In the genomic region with DNA sequence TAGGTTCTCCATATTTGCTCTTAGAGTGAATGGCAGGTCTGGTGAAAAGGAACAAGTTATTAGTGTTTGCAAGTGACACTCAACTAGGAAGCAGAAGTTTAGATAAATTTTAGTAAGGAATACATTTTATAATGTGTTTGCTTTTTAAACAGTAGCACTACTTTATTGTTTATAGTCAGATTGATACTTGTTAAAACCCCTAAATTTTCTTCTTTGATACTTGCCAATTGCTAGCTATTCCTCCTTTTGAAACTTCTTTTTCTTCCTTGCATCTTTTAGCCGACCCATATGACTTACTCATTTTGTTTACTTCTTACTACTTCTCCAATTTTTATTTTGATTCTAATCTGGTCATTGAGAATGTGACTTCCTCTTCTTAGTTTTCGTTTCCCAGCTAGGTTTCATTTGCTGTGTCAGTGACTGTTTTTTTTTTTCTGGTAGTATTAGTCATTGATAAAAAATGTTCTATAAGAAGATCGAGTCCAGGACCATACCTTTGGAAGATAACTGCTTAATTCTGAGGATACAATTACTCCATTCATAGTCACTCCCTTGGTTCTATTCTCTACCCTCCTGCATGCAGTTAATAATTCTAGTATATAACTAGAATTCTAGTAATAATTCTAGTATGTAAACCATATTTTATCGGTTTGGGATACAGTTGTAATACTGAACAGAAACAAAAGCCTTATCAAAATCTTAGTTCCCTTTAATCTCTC, we compare ENCODE assay signal across 8 cellular contexts. TPM values are rescaled to one million over a fixed set of nuclear protein-coding genes. Genes with fewer than 3 reads are reported as not detected.
DNase-seq lines count a peak whose midpoint lies in the region; ATAC-seq, FAIRE-seq and TF ChIP-seq lines count a peak whose summit lies in the region.
"Had no signal": no experiment of that assay in that cellular context is flagged by ENCODE, and none has a peak within 500 bp of the region (broad histone marks: within the 10 kb centered on the region; RNA-seq: fewer than 3 reads in every experiment).

No MANE protein-coding gene starts in this region.

- no peak for DNase-seq in keratinocyte (ENCODE audit: low read depth, low spot score)
- no peak for DNase-seq in cerebellar cortex (ENCODE audit: low spot score)
- DNase-seq in sciatic nerve (ENCODE audit: low spot score) = no peak
- DNase-seq in stimulated activated CD4-positive, alpha-beta T cell treated with anti-CD3 and anti-CD28 coated beads, Interleukin-1b, Interleukin-23, amount 100 ng/mL, for 48 hours = no peak

- H3K9me1 ChIP-seq in keratinocyte (ENCODE audit: control insufficient read depth, extremely low read depth, insufficient read depth, low read length) = no peaks in the 10 kb centered on the region

- peak overlapping the region; percentile 79 for H3K4me2 ChIP-seq in SU-DHL-6 (ENCODE audit: low read depth, low read length, poor library complexity, severe bottlenecking)
- peak overlapping the region; percentile 71 for H3K4me2 ChIP-seq in keratinocyte (ENCODE audit: control insufficient read depth, extremely low read depth, insufficient read depth, low read depth, low read length)

- H3K4me1 ChIP-seq in keratinocyte (ENCODE audit: control insufficient read depth, extremely low read depth, insufficient read depth, low read length) = peaks cover 19% of the 10 kb centered on the region

- H3K9ac ChIP-seq in SU-DHL-6 (ENCODE audit: low read length) (no peak overlapping the region), keratinocyte (ENCODE audit: control insufficient read depth, extremely low read depth, insufficient read depth, low read length) (peak overlapping the region; percentile 38)

- H3F3A ChIP-seq in SU-DHL-6 (ENCODE audit: insufficient read depth) = peaks cover 19% of the 10 kb centered on the region; the same call in 1 of the 2 replicates

- H3K27me3 ChIP-seq in SU-DHL-6 (ENCODE audit: low read length) = no peaks in the 10 kb centered on the region
- H3K27me3 ChIP-seq in keratinocyte (ENCODE audit: control insufficient read depth, extremely low read depth, insufficient read depth, low read length) = no peaks in the 10 kb centered on the region

- H3K27ac ChIP-seq in SU-DHL-6 (ENCODE audit: low read depth, low read length) (peak overlapping the region; percentile 38; the same call in 1 of the 2 replicates), keratinocyte (ENCODE audit: control insufficient read depth, insufficient read depth, low read length) (peak overlapping the region; percentile 68)

- H3K79me2 ChIP-seq in SU-DHL-6 (ENCODE audit: insufficient read depth, low read length) (peaks cover 18% of the 10 kb centered on the region), keratinocyte (ENCODE audit: control insufficient read depth, insufficient read depth, low read length) (peaks cover 25% of the 10 kb centered on the region)

- H3K4me3 ChIP-seq in SU-DHL-6 (ENCODE audit: insufficient read depth, low read length, poor library complexity, severe bottlenecking) = peak overlapping the region; percentile 16
- peak overlapping the region in 2 of 3 experiments; percentile 30 to 43 for H3K4me3 ChIP-seq in keratinocyte (ENCODE audit: control insufficient read depth in 2 of 3, extremely low read depth in 1 of 3, insufficient read depth in 2 of 3, low read depth in 1 of 3, low read length in 3 of 3)

- FAIRE-seq in keratinocyte (lab: Jason Lieb, UNC) = peak; percentile 9
- FAIRE-seq: TTC549 had no signal

- TF ChIP-seq CTCF in SU-DHL-6 (IDR thresholded peaks at IDR 0.05; ENCODE audit: insufficient read depth, low read length, poor library complexity, severe bottlenecking) (no peak), keratinocyte (optimal IDR thresholded peaks at IDR 0.05 in 1 of 3, IDR thresholded peaks at IDR 0.05 in 1 of 3, conservative IDR thresholded peaks at IDR 0.05 in 1 of 3; ENCODE audit: extremely low read depth in 1 of 3, insufficient read depth in 2 of 3, low read length in 3 of 3) (no peak)

- intact Hi-C loops in sciatic nerve (cut with DNase I) = no loop called here

- H2AFZ ChIP-seq in SU-DHL-6 (ENCODE audit: low read depth, low read length, severe bottlenecking) (no peak overlapping the region), keratinocyte (ENCODE audit: control insufficient read depth, low read length) (peak overlapping the region; percentile 61)

- H3K9me3 ChIP-seq in SU-DHL-6 (ENCODE audit: insufficient read depth, low read length) (no peaks in the 10 kb centered on the region), keratinocyte (ENCODE audit: control insufficient read depth, low read depth, low read length) (no peaks in the 10 kb centered on the region)

- H3K36me3 ChIP-seq in SU-DHL-6 (ENCODE audit: low read length) (0 out of 2 replicates have a peak, but pooled peaks cover 5% of the 10 kb centered on the region), keratinocyte (ENCODE audit: control insufficient read depth in 2 of 2, extremely low read depth in 1 of 2, insufficient read depth in 2 of 2, low read length in 2 of 2) (no peaks in the 10 kb centered on the region)

- H3K9me2 ChIP-seq in SU-DHL-6 (replicated peaks; ENCODE audit: insufficient read depth, low read length) = no peaks in the 10 kb centered on the region

- dilution Hi-C loops in keratinocyte (cut with MboI; ENCODE audit: extremely low pct_ligation_motif_present, low sequenced_read_pairs) = no loop called here

- H4K20me1 ChIP-seq in SU-DHL-6 (ENCODE audit: low read depth, low read length) = peaks cover 15% of the 10 kb centered on the region
- no peaks in the 10 kb centered on the region for H4K20me1 ChIP-seq in keratinocyte (ENCODE audit: control insufficient read depth, extremely low read depth, insufficient read depth, low read length)

- ATAC-seq in GM18858 (IDR thresholded peaks at IDR 0.05; ENCODE audit: unreplicated experiment) = peak; percentile 35
- peak; percentile 15 for ATAC-seq in HG03139 (IDR thresholded peaks at IDR 0.05; ENCODE audit: unreplicated experiment)
- no peak for ATAC-seq in sciatic nerve

RNA-seq across cellular contexts. Expression of a gene that starts 2.7 kb away (rescaled TPM):
- polyA plus RNA-seq in keratinocyte = 7.7 to 11.5 TPM (median 10.0 TPM) in 3 replicates
- polyA plus RNA-seq in keratinocyte (2011; ENCODE audit: low read depth) = 8.7 TPM
- polyA plus RNA-seq in keratinocyte (2011; cell fraction: cytosol; rRNA removed) = 2.2 and 5.0 TPM in 2 replicates
- polyA plus RNA-seq in keratinocyte (2011; cell fraction: nucleus; rRNA removed) = 12.3 and 16.4 TPM in 2 replicates
- polyA plus RNA-seq in keratinocyte (2012; ENCODE audit: low replicate concordance) = 5.0 and 6.5 TPM in 2 replicates
- polyA minus RNA-seq in keratinocyte = 11.5 to 83.8 TPM (median 49.4 TPM) in 3 replicates
- polyA minus RNA-seq in keratinocyte (2011; cell fraction: cytosol; rRNA and poly(A)+ RNA removed) = 8.2 TPM
- 43.7 and 63.8 TPM in 2 replicates for polyA minus RNA-seq in keratinocyte (2011; cell fraction: nucleus; rRNA and poly(A)+ RNA removed)
- total RNA-seq in sciatic nerve = 71.8 TPM
